ENCODE assay signal across 8 cellular contexts in genomic region chr16:22297114-22297870, GRCh38. TPM values are rescaled to one million over a fixed set of nuclear protein-coding genes. Genes with fewer than 3 reads are reported as not detected.
DNase-seq lines count a peak whose midpoint lies in the region; ATAC-seq, FAIRE-seq and TF ChIP-seq lines count a peak whose summit lies in the region.

Gene POLR3E (plus strand): TSS chr16:22297409. CDS start chr16:22302969, 5,560 bp downstream.

- H3K9me3 Mint-ChIP-seq in T-helper 1 cell treated with Interleukin-12 subunit alpha and Interleukin-12 subunit beta and Interleukin-4 antibody, amounts not matched to agents 30 μg/mL and 1 μg/mL, for 36 hours = no peaks in the 10 kb centered on the region

- no peaks in the 10 kb centered on the region for H3K27me3 Mint-ChIP-seq in T-helper 1 cell treated with Interleukin-12 subunit alpha and Interleukin-12 subunit beta and Interleukin-4 antibody, amounts not matched to agents 30 μg/mL and 1 μg/mL, for 36 hours (ENCODE audit: low read depth)

- peak within 1 kb of the TSS; percentile 92 for H3K27ac ChIP-seq in left ventricle myocardium inferior (replicated peaks)
- H3K27ac ChIP-seq in psoas muscle = peak within 1 kb of the TSS; percentile 96

- DNase-seq in GM13977 (ENCODE audit: low spot score) (peak; percentile 96), NCI-H1694 (lab: John Stamatoyannopoulos, UW) (peak; percentile 92), amygdala (lab: John Stamatoyannopoulos, UW) (peak; percentile 91 to 99 (median 97)), left ventricle myocardium inferior (peak; percentile 99), psoas muscle (peak; percentile 100), urothelium cell line (ENCODE audit: low spot score) (peak; percentile 94)

- H3K4me3 ChIP-seq in left ventricle myocardium inferior (peak within 1 kb of the TSS; percentile 95), psoas muscle (peak within 1 kb of the TSS; percentile 71)

- intact Hi-C loops in left ventricle myocardium inferior (cut with micrococcal nuclease) = loop anchor here (5.0 kb wide), 1 partner anchor 100 kb away; no protein-coding TSS in a partner anchor
- intact Hi-C loops in psoas muscle (cut with DNase I) = loop anchor here (1.0 to 5.0 kb wide), 3 partner anchors 101 to 290 kb away; partner anchors contain the start of gene MOSMO (in 1 of the 2)

- in situ Hi-C loops in GM13977 (cut with MboI; ENCODE audit: low pct_unique_long_range_greater_than_20kb, low sequenced_read_pairs, unreplicated experiment) = loop anchor here (5.0 to 25.0 kb wide), 2 partner anchors 95 to 285 kb away; partner anchors contain the start of genes MOSMO and PDZD9

- H3K27ac Mint-ChIP-seq in T-helper 1 cell treated with Interleukin-12 subunit alpha and Interleukin-12 subunit beta and Interleukin-4 antibody, amounts not matched to agents 30 μg/mL and 1 μg/mL, for 36 hours = peak within 1 kb of the TSS; percentile 97

- no peak for FAIRE-seq in urothelium cell line (lab: Jason Lieb, UNC)

- TF ChIP-seq CTCF in GM13977 (IDR thresholded peaks at IDR 0.05; ENCODE audit: extremely low read depth, insufficient read depth, missing control alignments) (peak; percentile 100), left ventricle myocardium inferior (IDR thresholded peaks at IDR 0.05; ENCODE audit: borderline replicate concordance) (peak; percentile 94), psoas muscle (IDR thresholded peaks at IDR 0.05) (peak; percentile 89)

- H3K36me3 ChIP-seq in left ventricle myocardium inferior (no peaks in the 10 kb centered on the region), psoas muscle (ENCODE audit: insufficient read depth in 1 of 2, low read depth in 1 of 2) (peaks cover 0 to 6% of the 10 kb centered on the region in 2 donors)

- peaks cover 13% of the 10 kb centered on the region for H3K36me3 Mint-ChIP-seq in T-helper 1 cell treated with Interleukin-12 subunit alpha and Interleukin-12 subunit beta and Interleukin-4 antibody, amounts not matched to agents 30 μg/mL and 1 μg/mL, for 36 hours (ENCODE audit: low read depth)

- H3K4me1 ChIP-seq in left ventricle myocardium inferior = peaks cover 46% of the 10 kb centered on the region
- peaks cover 14% of the 10 kb centered on the region for H3K4me1 ChIP-seq in psoas muscle

- peaks cover 34% of the 10 kb centered on the region for H3K4me1 Mint-ChIP-seq in T-helper 1 cell treated with Interleukin-12 subunit alpha and Interleukin-12 subunit beta and Interleukin-4 antibody, amounts not matched to agents 30 μg/mL and 1 μg/mL, for 36 hours (ENCODE audit: low read depth)

- no peaks in the 10 kb centered on the region for H3K27me3 ChIP-seq in left ventricle myocardium inferior (ENCODE audit: low read depth)
- no peaks in the 10 kb centered on the region for H3K27me3 ChIP-seq in psoas muscle (ENCODE audit: insufficient read depth in 3 of 3, low read length in 2 of 3)

- no peaks in the 10 kb centered on the region for H3K9me3 ChIP-seq in left ventricle myocardium inferior (replicated peaks)
- H3K9me3 ChIP-seq in psoas muscle = no peaks in the 10 kb centered on the region

- peak; percentile 84 for ATAC-seq in HG02884 (IDR thresholded peaks at IDR 0.05; ENCODE audit: unreplicated experiment)
- peak; percentile 92 to 95 (median 93) for ATAC-seq in psoas muscle

- H3K4me3 Mint-ChIP-seq in T-helper 1 cell treated with Interleukin-12 subunit alpha and Interleukin-12 subunit beta and Interleukin-4 antibody, amounts not matched to agents 30 μg/mL and 1 μg/mL, for 36 hours = peak within 1 kb of the TSS; percentile 92

- 0 to 1% (median 0%) methylated on average over 62 to 76 of the region's 76 CpGs for WGBS in psoas muscle, 3 donors

RNA-seq across cellular contexts. Expression of gene POLR3E, which starts in this region (rescaled TPM):
- total RNA-seq in left ventricle myocardium inferior (38.4 TPM), psoas muscle (100 to 1,000 TPM in 1 of 4 donors, 10 to 100 TPM in 3; 63.8 to 119 (median 92.5) TPM)
- polyA plus RNA-seq in psoas muscle = 10 to 100 TPM; 45.6 to 96.1 (median 71.2) TPM

Comparison
In these comparisons a context has a peak if more than half of its experiments do, and no peak if none do; other contexts are left out.
1. Peak in every context shown above with its lines: DNase-seq, ATAC-seq, H3K4me3 ChIP-seq and H3K27ac ChIP-seq.